Comparison of ENCODE assay signal across 13 cellular contexts in the genomic region with DNA sequence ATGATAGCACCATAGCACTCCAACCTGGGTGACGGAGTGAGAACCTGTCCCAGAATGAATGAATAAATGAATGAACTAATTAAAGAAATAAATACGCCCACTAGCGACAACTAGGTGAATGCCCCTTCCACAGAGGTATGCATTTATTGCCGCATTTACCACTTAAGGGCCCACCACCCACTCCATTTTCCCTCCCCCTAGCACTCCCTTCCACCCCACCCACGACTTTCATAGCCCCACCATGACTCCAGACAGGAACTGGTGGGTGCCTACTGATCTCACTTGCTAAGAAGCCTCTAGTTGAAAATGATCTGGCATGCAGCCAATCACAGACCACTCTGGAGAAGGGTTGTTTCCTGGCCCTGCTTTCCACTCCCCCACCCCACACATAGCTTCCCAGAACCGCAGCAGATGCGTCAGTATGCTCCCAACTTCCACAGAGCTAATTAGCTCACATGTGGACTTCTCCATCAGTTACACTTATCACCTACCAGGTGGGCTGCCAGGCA.
DNase-seq lines count a peak whose midpoint lies in the region; ATAC-seq and TF ChIP-seq lines count a peak whose summit lies in the region.
"Had no signal": no experiment of that assay in that cellular context is flagged by ENCODE, and none has a peak within 500 bp of the region (broad histone marks: within the 10 kb centered on the region; RNA-seq: fewer than 3 reads in every experiment).

No MANE protein-coding gene starts in this region.

- no peak overlapping the region for H3K18ac ChIP-seq in neuronal stem cell (ENCODE audit: low read length)

- H3K4me1 Mint-ChIP-seq in nephron (peaks cover 61% of the 10 kb centered on the region), chondrocyte (ENCODE audit: low read depth) (no peaks in the 10 kb centered on the region)
- H3K4me1 Mint-ChIP-seq: CD4-positive, alpha-beta memory T cell had no signal

- peaks cover 6% of the 10 kb centered on the region for H3K9me3 Mint-ChIP-seq in nephron
- no peaks in the 10 kb centered on the region for H3K9me3 Mint-ChIP-seq in chondrocyte (ENCODE audit: low read depth)

- H2BK5ac ChIP-seq in neuronal stem cell (ENCODE audit: low read length): no peak overlapping the region

- H4K8ac ChIP-seq in neuronal stem cell (ENCODE audit: low read depth, low read length): no peak overlapping the region

- no peaks in the 10 kb centered on the region for H4K20me1 ChIP-seq in DND-41 (ENCODE audit: insufficient read depth, low read length)

- H3K4me3 Mint-ChIP-seq in nephron (no peak overlapping the region), chondrocyte (ENCODE audit: unreplicated experiment) (no peak overlapping the region)
- H3K4me3 Mint-ChIP-seq: CD4-positive, alpha-beta memory T cell had no signal

- H3K27me3 Mint-ChIP-seq in nephron (ENCODE audit: low read depth) (no peaks in the 10 kb centered on the region), chondrocyte (ENCODE audit: low read depth) (peaks cover 28% of the 10 kb centered on the region)

- H3K27me3 ChIP-seq in DND-41 (ENCODE audit: insufficient read depth, low read length, poor library complexity) (peaks cover 15% of the 10 kb centered on the region), neuronal stem cell (ENCODE audit: control insufficient read depth in 3 of 3, insufficient read depth in 3 of 3, low read depth in 1 of 3, low read length in 3 of 3) (no peaks in the 10 kb centered on the region)
- H3K27me3 ChIP-seq: BE2C had no signal

- no peak overlapping the region for H3K4ac ChIP-seq in neuronal stem cell (ENCODE audit: low read length)

- no peak for TF ChIP-seq CTCF in DND-41 (IDR thresholded peaks at IDR 0.05; ENCODE audit: borderline replicate concordance, extremely low read depth, low read length, poor library complexity, severe bottlenecking)
- no peak for TF ChIP-seq CTCF in HEK293 (tag by site-specific recombination; IDR thresholded peaks at IDR 0.05)
- TF ChIP-seq CTCF in nephron (IDR thresholded peaks at IDR 0.05; ENCODE audit: unreplicated experiment in 3 of 3): no peak
- TF ChIP-seq CTCF in chondrocyte (IDR thresholded peaks at IDR 0.05): no peak

- no peak overlapping the region for H3K14ac ChIP-seq in neuronal stem cell (ENCODE audit: low read length)

- H3K36me3 ChIP-seq in DND-41 (ENCODE audit: insufficient read depth, low read length) (no peaks in the 10 kb centered on the region), HEK293 (ENCODE audit: control insufficient read depth in 2 of 2, insufficient read depth in 1 of 2, low read length in 2 of 2) (no peaks in the 10 kb centered on the region), neuronal stem cell (replicated peaks in 1 of 2; ENCODE audit: control insufficient read depth in 2 of 2, insufficient read depth in 2 of 2, low read length in 2 of 2) (no peaks in the 10 kb centered on the region)
- H3K36me3 ChIP-seq: BE2C had no signal

- H3K27ac ChIP-seq in DND-41 (ENCODE audit: low read length): no peak overlapping the region
- no peak overlapping the region for H3K27ac ChIP-seq in HEK293 (ENCODE audit: extremely low read depth, low read depth, low read length)
- no peak overlapping the region for H3K27ac ChIP-seq in neuronal stem cell (replicated peaks; ENCODE audit: low read length)
- H3K27ac ChIP-seq: C4-2B had no signal

- DNase-seq in DND-41 (peak; percentile 9), amniotic epithelial cell (ENCODE audit: low read depth) (peak; percentile 8), neuronal stem cell (ENCODE audit: low spot score) (no peak), chondrocyte (ENCODE audit: low spot score) (no peak), MV-4-11 (lab: John Stamatoyannopoulos, UW) (no peak), NCI-H146 treated with DMSO at 0.1 percent for 48 hours (lab: John Stamatoyannopoulos, UW; ENCODE audit: unreplicated experiment) (no peak)
- DNase-seq: BE2C; CD4-positive, alpha-beta memory T cell; DMS79 treated with DMSO at 0.1 percent for 48 hours; H7 had no signal

- H4K91ac ChIP-seq in neuronal stem cell (ENCODE audit: low read depth, low read length, poor library complexity): no peak overlapping the region

- no peaks in the 10 kb centered on the region for H3K9me3 ChIP-seq in DND-41 (ENCODE audit: insufficient read depth, low read length, severe bottlenecking)
- no peaks in the 10 kb centered on the region for H3K9me3 ChIP-seq in HEK293 (ENCODE audit: control insufficient read depth, insufficient read depth, low read depth, low read length)
- H3K9me3 ChIP-seq in neuronal stem cell (replicated peaks in 1 of 2; ENCODE audit: control insufficient read depth in 2 of 2, insufficient read depth in 1 of 2, low read depth in 1 of 2, low read length in 2 of 2): no peaks in the 10 kb centered on the region
- H3K9me3 ChIP-seq: BE2C had no signal

- H3K36me3 Mint-ChIP-seq in nephron (ENCODE audit: low read depth) (no peaks in the 10 kb centered on the region), chondrocyte (ENCODE audit: low read depth) (no peaks in the 10 kb centered on the region)
- H3K36me3 Mint-ChIP-seq: CD4-positive, alpha-beta memory T cell had no signal

- H3K23ac ChIP-seq in neuronal stem cell (ENCODE audit: low read depth, low read length, poor library complexity): no peak overlapping the region

- H3K79me2 ChIP-seq in DND-41 (ENCODE audit: insufficient read depth, low read length): no peaks in the 10 kb centered on the region

- H3K4me1 ChIP-seq in DND-41 (ENCODE audit: insufficient read depth, low read length): no peaks in the 10 kb centered on the region
- no peaks in the 10 kb centered on the region for H3K4me1 ChIP-seq in HEK293 (ENCODE audit: control insufficient read depth, insufficient read depth, low read length)
- no peaks in the 10 kb centered on the region for H3K4me1 ChIP-seq in neuronal stem cell (ENCODE audit: control insufficient read depth in 2 of 2, insufficient read depth in 1 of 2, low read depth in 1 of 2, low read length in 2 of 2)
- H3K4me1 ChIP-seq: BE2C had no signal

- H3K79me1 ChIP-seq in neuronal stem cell (ENCODE audit: low read depth, low read length): no peaks in the 10 kb centered on the region

- CTCF ChIA-PET in HEK293 (lab: Yijun Ruan, JAX): no interaction called here

- POLR2A ChIA-PET in HEK293 (lab: Yijun Ruan, JAX): no interaction called here

- H3K9ac ChIP-seq in DND-41 (ENCODE audit: low read depth, low read length) (no peak overlapping the region), neuronal stem cell (ENCODE audit: low read depth, low read length, poor library complexity) (no peak overlapping the region)

- H2AK5ac ChIP-seq in neuronal stem cell (ENCODE audit: low read depth, low read length): no peak overlapping the region

- H2BK120ac ChIP-seq in neuronal stem cell (ENCODE audit: low read depth, low read length): no peak overlapping the region

- no CpG with 5 or more reads among the region's 7 CpGs for WGBS in neuronal stem cell (ENCODE audit: extremely low coverage in 2 of 2, insufficient read length in 2 of 2, insufficient replicate concordance in 1 of 2), 2 donors

- peak; percentile 39; the same call in 1 of the 3 replicates for ATAC-seq in DND-41 (ENCODE audit: insufficient read depth, low read depth)

- H2BK12ac ChIP-seq in neuronal stem cell (ENCODE audit: low read length): no peak overlapping the region

- H3K27ac Mint-ChIP-seq in nephron (peak overlapping the region; percentile 24 to 94 (median 74)), chondrocyte (ENCODE audit: unreplicated experiment) (no peak overlapping the region)
- H3K27ac Mint-ChIP-seq: CD4-positive, alpha-beta memory T cell had no signal

- H2AFZ ChIP-seq in DND-41 (ENCODE audit: low read depth, low read length) (no peak overlapping the region), neuronal stem cell (ENCODE audit: low read length) (no peak overlapping the region)

- H2BK15ac ChIP-seq in neuronal stem cell (ENCODE audit: low read length): no peak overlapping the region

- H3K4me2 ChIP-seq in DND-41 (ENCODE audit: insufficient read depth, low read length) (no peak overlapping the region), neuronal stem cell (ENCODE audit: insufficient read depth, low read length, poor library complexity, severe bottlenecking) (no peak overlapping the region)

- no peak overlapping the region for H3K4me3 ChIP-seq in DND-41 (ENCODE audit: low read depth in 1 of 2, low read length in 2 of 2)
- H3K4me3 ChIP-seq in HEK293 (ENCODE audit: low read depth, low read length): no peak overlapping the region
- H3K4me3 ChIP-seq in neuronal stem cell (ENCODE audit: low read length in 2 of 2): no peak overlapping the region

TF ChIP-seq in HEK293, 187 proteins besides CTCF, POLR2A, EP300 and RAD21:
- TF ChIP-seq ZFHX2 (tag by site-specific recombination; conservative IDR thresholded peaks at IDR 0.05): peak; percentile 95
- peak; percentile 96 for TF ChIP-seq EGR2 (tag by site-specific recombination; IDR thresholded peaks at IDR 0.05; ENCODE audit: low read depth)
- TF ChIP-seq ZBTB20 (tag by site-specific recombination; IDR thresholded peaks at IDR 0.05): no peak

Comparison
In these comparisons a context has a peak if more than half of its experiments do, and no peak if none do; other contexts are left out.
1. DNase-seq: peak in DND-41 (single experiment) and amniotic epithelial cell (single experiment); none in neuronal stem cell (single experiment), chondrocyte (single experiment), MV-4-11 (single experiment) and NCI-H146 treated with DMSO at 0.1 percent for 48 hours (single experiment).